ENCODE assay signal across 20 cellular contexts in genomic region chr12:122902854-122903703, GRCh38. TPM values are rescaled to one million over a fixed set of nuclear protein-coding genes. Genes with fewer than 3 reads are reported as not detected.
DNase-seq lines count a peak whose midpoint lies in the region; ATAC-seq, FAIRE-seq and TF ChIP-seq lines count a peak whose summit lies in the region.
"Had no signal": no experiment of that assay in that cellular context is flagged by ENCODE, and none has a peak within 500 bp of the region (broad histone marks: within the 10 kb centered on the region; RNA-seq: fewer than 3 reads in every experiment).

No MANE protein-coding gene starts in this region.

- H2AK9ac ChIP-seq in IMR-90 (replicated peaks; ENCODE audit: low read depth, low read length, poor library complexity): no peak overlapping the region

- BruUV-seq in IMR-90 (replicated peaks; lab: Mats Ljungman, UMichigan): no TSS peak

- POLR2A ChIA-PET in IMR-90 (lab: Charles Lee; ENCODE audit: unreplicated experiment): no interaction called here
- POLR2A ChIA-PET in activated CD8-positive, alpha-beta T cell treated with anti-CD3 and anti-CD28 coated beads for 36 hours (lab: Charles Lee): interaction anchor here (12.7 kb wide), 1 partner anchor 22 kb away, joined by 239 read pairs; no protein-coding TSS in a partner anchor

- peak overlapping the region in 1 of 4 donors; percentile 65 for H3K4me3 Mint-ChIP-seq in CD4-positive, CD25-positive, alpha-beta regulatory T cell
- H3K4me3 Mint-ChIP-seq in dendritic cell treated with granulocyte-macrophage colony-stimulating factor and Interleukin-4, amounts not matched to agents 40 ng/mL and 50 ng/mL, for 4 days: no peak overlapping the region
- H3K4me3 Mint-ChIP-seq in activated CD8-positive, alpha-beta T cell treated with anti-CD3 and anti-CD28 coated beads for 36 hours: no peak overlapping the region
- H3K4me3 Mint-ChIP-seq: nephron had no signal

- no peak overlapping the region for H3K18ac ChIP-seq in IMR-90 (ENCODE audit: low read depth, low read length)

- peak overlapping the region; percentile 26; the same call in 1 of the 2 replicates for H3K4me2 ChIP-seq in IMR-90 (ENCODE audit: low read depth, low read length)
- H3K4me2 ChIP-seq: hepatocyte had no signal

- dilution Hi-C loops in IMR-90 (cut with HindIII; ENCODE audit: low sequenced_read_pairs, unreplicated experiment): no loop called here

- no peak for TF ChIP-seq RAD21 in IMR-90 (IDR thresholded peaks at IDR 0.05; ENCODE audit: low read length)

- H3K9ac ChIP-seq in IMR-90 (ENCODE audit: low read depth, low read length): no peak overlapping the region

- no peak overlapping the region for H4K91ac ChIP-seq in IMR-90 (ENCODE audit: insufficient read depth, low read depth, low read length)

- intact Hi-C loops in IMR-90 (cut with micrococcal nuclease): no loop called here
- intact Hi-C loops in dendritic cell treated with granulocyte-macrophage colony-stimulating factor and Interleukin-4, amounts not matched to agents 40 ng/mL and 50 ng/mL, for 4 days (cut with micrococcal nuclease): no loop called here
- intact Hi-C loops in pancreas (cut with DNase I): no loop called here
- intact Hi-C loops in activated CD8-positive, alpha-beta T cell treated with anti-CD3 and anti-CD28 coated beads for 36 hours (cut with micrococcal nuclease): no loop called here

- no peak overlapping the region for H4K5ac ChIP-seq in IMR-90 (ENCODE audit: low read depth, low read length)

- no peak overlapping the region for H3K4me3 ChIP-seq in CD4-positive, CD25-positive, alpha-beta regulatory T cell (ENCODE audit: low read depth, low read length)
- no peak overlapping the region for H3K4me3 ChIP-seq in IMR-90 (ENCODE audit: insufficient read depth, low read depth, low read length)
- no peak overlapping the region for H3K4me3 ChIP-seq in pancreas
- H3K4me3 ChIP-seq: hepatocyte, lung, MG63 had no signal

- no peak overlapping the region for H3K14ac ChIP-seq in IMR-90 (replicated peaks; ENCODE audit: low read depth, low read length)

- no peak overlapping the region for H3K4ac ChIP-seq in IMR-90 (ENCODE audit: low read depth, low read length)

- no peak overlapping the region for H2BK20ac ChIP-seq in IMR-90 (ENCODE audit: low read depth, low read length)

- H3K4me1 ChIP-seq in CD4-positive, CD25-positive, alpha-beta regulatory T cell (ENCODE audit: control insufficient read depth, insufficient read depth, low read length, poor library complexity, severe bottlenecking): peaks cover 35% of the 10 kb centered on the region
- H3K4me1 ChIP-seq in IMR-90 (ENCODE audit: control insufficient read depth, insufficient read depth, low read length) (peaks cover 3% of the 10 kb centered on the region), pancreas (peaks cover 0 to 14% (median 7%) of the 10 kb centered on the region in 3 donors)

- H3K9me3 Mint-ChIP-seq in CD4-positive, CD25-positive, alpha-beta regulatory T cell: peaks cover 0 to 2% (median 0%) of the 10 kb centered on the region in 7 donors
- no peaks in the 10 kb centered on the region for H3K9me3 Mint-ChIP-seq in dendritic cell treated with granulocyte-macrophage colony-stimulating factor and Interleukin-4, amounts not matched to agents 40 ng/mL and 50 ng/mL, for 4 days
- H3K9me3 Mint-ChIP-seq in activated CD8-positive, alpha-beta T cell treated with anti-CD3 and anti-CD28 coated beads for 36 hours: no peaks in the 10 kb centered on the region

- no peak overlapping the region for H4K8ac ChIP-seq in IMR-90 (ENCODE audit: low read depth in 2 of 2, low read length in 2 of 2)

- FAIRE-seq in pancreas (lab: Jason Lieb, UNC): no peak

- peaks cover 27 to 41% (median 32%) of the 10 kb centered on the region in 4 donors for H3K4me1 Mint-ChIP-seq in CD4-positive, CD25-positive, alpha-beta regulatory T cell
- peaks cover 19% of the 10 kb centered on the region for H3K4me1 Mint-ChIP-seq in dendritic cell treated with granulocyte-macrophage colony-stimulating factor and Interleukin-4, amounts not matched to agents 40 ng/mL and 50 ng/mL, for 4 days (ENCODE audit: low read depth)
- peaks cover 33% of the 10 kb centered on the region for H3K4me1 Mint-ChIP-seq in activated CD8-positive, alpha-beta T cell treated with anti-CD3 and anti-CD28 coated beads for 36 hours (ENCODE audit: low read depth)

- no peak overlapping the region for H2BK5ac ChIP-seq in IMR-90 (ENCODE audit: low read depth, low read length, poor library complexity, severe bottlenecking)

- peaks cover 0 to 3% of the 10 kb centered on the region in 2 experiments; a peak in 1 of 4 replicates for H3K79me1 ChIP-seq in IMR-90 (ENCODE audit: low read depth in 1 of 2, low read length in 2 of 2)

- no peaks in the 10 kb centered on the region for H3K27me3 ChIP-seq in CD4-positive, CD25-positive, alpha-beta regulatory T cell (ENCODE audit: control insufficient read depth, insufficient read depth, low read length)
- H3K27me3 ChIP-seq in IMR-90 (ENCODE audit: control insufficient read depth, insufficient read depth, low read length): no peaks in the 10 kb centered on the region; the same call in 1 of the 2 replicates
- H3K27me3 ChIP-seq in pancreas: no peaks in the 10 kb centered on the region
- H3K27me3 ChIP-seq: foreskin keratinocyte, hepatocyte, MG63 had no signal

- peaks cover 9% of the 10 kb centered on the region for H3K27me3 Mint-ChIP-seq in CD4-positive, CD25-positive, alpha-beta regulatory T cell
- peaks cover 3% of the 10 kb centered on the region for H3K27me3 Mint-ChIP-seq in dendritic cell treated with granulocyte-macrophage colony-stimulating factor and Interleukin-4, amounts not matched to agents 40 ng/mL and 50 ng/mL, for 4 days
- no peaks in the 10 kb centered on the region for H3K27me3 Mint-ChIP-seq in activated CD8-positive, alpha-beta T cell treated with anti-CD3 and anti-CD28 coated beads for 36 hours

- H2BK120ac ChIP-seq in IMR-90 (ENCODE audit: low read depth, low read length): no peak overlapping the region

- in situ Hi-C loops in IMR-90 (cut with MboI; ENCODE audit: low sequenced_read_pairs): no loop called here

- H3K9me1 ChIP-seq in IMR-90 (ENCODE audit: insufficient read depth, low read length): 0 out of 2 replicates have a peak, but pooled peaks cover 6% of the 10 kb centered on the region

- H3K27ac ChIP-seq in CD4-positive, CD25-positive, alpha-beta regulatory T cell (ENCODE audit: insufficient read depth, low read length, poor library complexity, severe bottlenecking): no peak overlapping the region
- no peak overlapping the region for H3K27ac ChIP-seq in IMR-90 (ENCODE audit: insufficient read depth, low read length)
- H3K27ac ChIP-seq in pancreas: peak overlapping the region in 1 of 4 donors; percentile 37
- H3K27ac ChIP-seq: epithelial cell of prostate, foreskin keratinocyte, hepatocyte had no signal

- CTCF ChIA-PET in IMR-90 (lab: Yijun Ruan, JAX): interaction anchor here (0.7 to 1.3 kb wide), 3 partner anchors 15 to 109 kb away, joined by 3 to 5 read pairs (median 4); no protein-coding TSS in a partner anchor
- CTCF ChIA-PET in activated CD8-positive, alpha-beta T cell treated with anti-CD3 and anti-CD28 coated beads for 36 hours (lab: Charles Lee): interaction anchor here (0.7 to 1.3 kb wide), 3 partner anchors 22 to 109 kb away, joined by 3 to 4 read pairs (median 3); no protein-coding TSS in a partner anchor

- no peak overlapping the region for H2AK5ac ChIP-seq in IMR-90 (ENCODE audit: low read depth, low read length)

- TF ChIP-seq POLR2A in IMR-90 (IDR thresholded peaks at IDR 0.05; ENCODE audit: low read depth, low read length): no peak

- no peaks in the 10 kb centered on the region for H3K36me3 Mint-ChIP-seq in CD4-positive, CD25-positive, alpha-beta regulatory T cell
- H3K36me3 Mint-ChIP-seq in dendritic cell treated with granulocyte-macrophage colony-stimulating factor and Interleukin-4, amounts not matched to agents 40 ng/mL and 50 ng/mL, for 4 days (ENCODE audit: low read depth): no peaks in the 10 kb centered on the region
- no peaks in the 10 kb centered on the region for H3K36me3 Mint-ChIP-seq in activated CD8-positive, alpha-beta T cell treated with anti-CD3 and anti-CD28 coated beads for 36 hours (ENCODE audit: low read depth)

- peaks cover 4% of the 10 kb centered on the region; the same call in 1 of the 2 replicates for H4K20me1 ChIP-seq in IMR-90 (ENCODE audit: insufficient read depth, low read length)

- no peak for DNase-seq in CD4-positive, CD25-positive, alpha-beta regulatory T cell
- DNase-seq in IMR-90 (no peak), pancreas (no peak)
- no peak for DNase-seq in activated CD8-positive, alpha-beta T cell treated with anti-CD3 and anti-CD28 coated beads for 36 hours
- DNase-seq: activated CD4-positive, alpha-beta T cell treated with anti-CD3 and anti-CD28 coated beads, Interleukin-2, amount 50 U/mL, for 1 hour; activated effector memory CD4-positive, alpha-beta T cell treated with anti-CD3 and anti-CD28 coated beads, Interleukin-2, amount 50 U/mL, for 16 hours; foreskin keratinocyte; MG63; NCI-H187; NCI-H774; posterior cingulate gyrus; Right ventricle myocardium superior; stimulated activated naive CD4-positive, alpha-beta T cell had no signal

- no peaks in the 10 kb centered on the region for H3K36me3 ChIP-seq in CD4-positive, CD25-positive, alpha-beta regulatory T cell (ENCODE audit: control insufficient read depth, insufficient read depth, low read length)
- H3K36me3 ChIP-seq in IMR-90 (ENCODE audit: control insufficient read depth, insufficient read depth, low read length): no peaks in the 10 kb centered on the region
- H3K36me3 ChIP-seq in pancreas: no peaks in the 10 kb centered on the region
- H3K36me3 ChIP-seq: MG63 had no signal

- peak overlapping the region; percentile 66 for H2AFZ ChIP-seq in IMR-90 (replicated peaks; ENCODE audit: low read length, poor library complexity)
- H2AFZ ChIP-seq: hepatocyte had no signal

- ATAC-seq in CD4-positive, CD25-positive, alpha-beta regulatory T cell (ENCODE audit: low read depth in 2 of 2): no peak
- ATAC-seq in IMR-90 (ENCODE audit: low read depth) (peak; percentile 37; the same call in 1 of the 2 replicates), pancreas (peak in 3 of 4 donors; percentile 19 to 41 (median 35)), GM21528 (IDR thresholded peaks at IDR 0.05; ENCODE audit: low FRiP score, unreplicated experiment) (no peak), GM18870 (IDR thresholded peaks at IDR 0.05; ENCODE audit: unreplicated experiment) (no peak)
- ATAC-seq in activated CD8-positive, alpha-beta T cell treated with anti-CD3 and anti-CD28 coated beads for 36 hours: no peak
- ATAC-seq: foreskin keratinocyte had no signal

- H3K56ac ChIP-seq in IMR-90 (ENCODE audit: extremely low read depth, insufficient read depth, low read length): no peak overlapping the region

- H2BK15ac ChIP-seq in IMR-90 (ENCODE audit: low read depth, low read length): no peak overlapping the region

- no peaks in the 10 kb centered on the region for H3K9me3 ChIP-seq in CD4-positive, CD25-positive, alpha-beta regulatory T cell (ENCODE audit: control insufficient read depth in 2 of 2, low read length in 2 of 2)
- no peaks in the 10 kb centered on the region for H3K9me3 ChIP-seq in IMR-90 (ENCODE audit: control insufficient read depth, insufficient read depth, low read length)
- H3K9me3 ChIP-seq in pancreas: no peaks in the 10 kb centered on the region
- H3K9me3 ChIP-seq: MG63 had no signal

- 33% methylated on average over 2 of the region's 10 CpGs; no CpG with 5 or more reads in 1 of the 2 experiments for WGBS in IMR-90 (ENCODE audit: extremely low coverage in 2 of 2, insufficient read length in 1 of 2), 2 experiments
- WGBS in pancreas, 2 donors: 11 to 19% methylated on average over 10 of the region's 10 CpGs

- no peak for TF ChIP-seq CTCF in IMR-90 (conservative IDR thresholded peaks at IDR 0.05; ENCODE audit: low read depth, low read length)
- TF ChIP-seq CTCF in pancreas (IDR thresholded peaks at IDR 0.05): no peak
- TF ChIP-seq CTCF in activated CD8-positive, alpha-beta T cell treated with anti-CD3 and anti-CD28 coated beads for 36 hours (IDR thresholded peaks at IDR 0.05): no peak

- H3K23ac ChIP-seq in IMR-90 (ENCODE audit: low read depth, low read length): no peak overlapping the region

- H3K27ac Mint-ChIP-seq in CD4-positive, CD25-positive, alpha-beta regulatory T cell: peak overlapping the region in 2 of 3 donors; percentile 8 to 22
- peak overlapping the region; percentile 30 for H3K27ac Mint-ChIP-seq in dendritic cell treated with granulocyte-macrophage colony-stimulating factor and Interleukin-4, amounts not matched to agents 40 ng/mL and 50 ng/mL, for 4 days
- no peak overlapping the region for H3K27ac Mint-ChIP-seq in activated CD8-positive, alpha-beta T cell treated with anti-CD3 and anti-CD28 coated beads for 36 hours
- H3K27ac Mint-ChIP-seq: nephron had no signal

RNA-seq across cellular contexts. Expression of gene VPS37B, which starts 7.2 kb away (rescaled TPM):
- total RNA-seq in CD4-positive, CD25-positive, alpha-beta regulatory T cell: 99.2 TPM
- polyA plus RNA-seq in CD4-positive, CD25-positive, alpha-beta regulatory T cell: 10 to 100 TPM; 19.0 to 23.4 (median 20.9) TPM
- total RNA-seq in IMR-90 (2012; rRNA removed) (8.6 and 13.9 TPM in 2 replicates), pancreas (10 to 100 TPM; 13.5 to 20.2 (median 17.3) TPM)
- polyA plus RNA-seq in IMR-90 (2012; rRNA removed) (25.7 and 29.9 TPM in 2 replicates), pancreas (10 to 100 TPM; 27.4 to 30.1 TPM)
- polyA plus RNA-seq in IMR-90 (2012; cell fraction: cytosol; rRNA removed): 30.2 and 32.2 TPM in 2 replicates
- polyA plus RNA-seq in IMR-90 (2012; cell fraction: nucleus; rRNA removed; ENCODE audit: low replicate concordance): 46.1 and 46.4 TPM in 2 replicates
- total RNA-seq in activated CD8-positive, alpha-beta T cell treated with anti-CD3 and anti-CD28 coated beads for 36 hours: 10 to 100 TPM; 17.8 to 18.4 TPM

Comparison
In these comparisons a context has a peak if more than half of its experiments do, and no peak if none do; other contexts are left out.
1. ATAC-seq: peak in IMR-90 (single experiment) and pancreas (3 of 4); none in CD4-positive, CD25-positive, alpha-beta regulatory T cell (0 of 2), GM21528 (single experiment), GM18870 (single experiment) and activated CD8-positive, alpha-beta T cell treated with anti-CD3 and anti-CD28 coated beads for 36 hours (single experiment).